ENCODE assay signal across 22 cellular contexts in genomic region chrX:20756585-20756984, GRCh38.
DNase-seq lines count a peak whose midpoint lies in the region; ATAC-seq and TF ChIP-seq lines count a peak whose summit lies in the region.
"Had no signal": no experiment of that assay in that cellular context is flagged by ENCODE, and none has a peak within 500 bp of the region (broad histone marks: within the 10 kb centered on the region; RNA-seq: fewer than 3 reads in every experiment).

No MANE protein-coding gene starts in this region.

- H3K79me2 ChIP-seq in MM.1S (ENCODE audit: low read length) = no peaks in the 10 kb centered on the region

- no peaks in the 10 kb centered on the region for H4K20me1 ChIP-seq in MM.1S (ENCODE audit: insufficient read depth, low read length)
- H4K20me1 ChIP-seq: BLaER1 had no signal

- DNase-seq in MM.1S (no peak), left lung (no peak), upper lobe of right lung (peak; percentile 59), posterior vena cava (ENCODE audit: low spot score) (no peak), SW480 (ENCODE audit: low spot score) (no peak)
- DNase-seq: 8988T; ACHN; BE2C; C1 segment of cervical spinal cord; CD4-positive, alpha-beta memory T cell; CD4-positive, CD25-positive, alpha-beta regulatory T cell; CD8-positive, alpha-beta memory T cell; COR-L47; DMS 273 treated with DMSO at 0.1 percent for 48 hours; DMS153; DMS53; DMS79; DND-41; EL; GDM1 had no signal

- intact Hi-C loops in left lung (cut with DNase I) (no loop called here), upper lobe of right lung (cut with DNase I) (no loop called here), posterior vena cava (cut with DNase I) (no loop called here)

- H3K4me3 ChIP-seq in MM.1S (ENCODE audit: low read length) (no peak overlapping the region), left lung (no peak overlapping the region), upper lobe of right lung (no peak overlapping the region)
- H3K4me3 ChIP-seq: BLaER1, GM12878 had no signal

- peak; percentile 78 for ATAC-seq in left lung
- peak; percentile 68 for ATAC-seq in upper lobe of right lung
- ATAC-seq: GM12878 had no signal

- H3K4me2 ChIP-seq in MM.1S (ENCODE audit: low read depth, low read length) = no peak overlapping the region
- H3K4me2 ChIP-seq: BLaER1 had no signal

- H3K9me2 ChIP-seq in MM.1S (replicated peaks; ENCODE audit: insufficient read depth, low read length) = no peaks in the 10 kb centered on the region

- H3K4me1 ChIP-seq in MM.1S (ENCODE audit: low read length) (no peaks in the 10 kb centered on the region), left lung (no peaks in the 10 kb centered on the region), upper lobe of right lung (no peaks in the 10 kb centered on the region)
- H3K4me1 ChIP-seq: BE2C, BLaER1 had no signal

- H3K36me3 ChIP-seq in MM.1S (replicated peaks; ENCODE audit: insufficient read depth, low read length) = no peaks in the 10 kb centered on the region
- no peaks in the 10 kb centered on the region for H3K36me3 ChIP-seq in left lung
- H3K36me3 ChIP-seq in upper lobe of right lung = no peaks in the 10 kb centered on the region
- H3K36me3 ChIP-seq: BE2C, BLaER1 had no signal

- no peaks in the 10 kb centered on the region for H3F3A ChIP-seq in MM.1S (ENCODE audit: insufficient read depth, low read length)

- 0 out of 2 replicates have a peak overlapping the region, but pooled peaks have one; percentile 31 for H2AFZ ChIP-seq in MM.1S (ENCODE audit: low read length)

- H3K27ac ChIP-seq in MM.1S (ENCODE audit: low read length) = no peak overlapping the region
- no peak overlapping the region for H3K27ac ChIP-seq in left lung
- no peak overlapping the region for H3K27ac ChIP-seq in upper lobe of right lung
- H3K27ac ChIP-seq: BLaER1 had no signal

- H3K27me3 ChIP-seq in MM.1S (replicated peaks; ENCODE audit: insufficient read depth, low read length) (no peaks in the 10 kb centered on the region), left lung (no peaks in the 10 kb centered on the region), upper lobe of right lung (no peaks in the 10 kb centered on the region)
- H3K27me3 ChIP-seq: BE2C, BLaER1 had no signal

- H3K9ac ChIP-seq in MM.1S (ENCODE audit: low read length) = no peak overlapping the region
- H3K9ac ChIP-seq: BLaER1 had no signal

- no peak for TF ChIP-seq CTCF in MM.1S (IDR thresholded peaks at IDR 0.05; ENCODE audit: low read length)
- TF ChIP-seq CTCF in left lung (IDR thresholded peaks at IDR 0.05) = no peak
- TF ChIP-seq CTCF in upper lobe of right lung (IDR thresholded peaks at IDR 0.05) = no peak

- no peaks in the 10 kb centered on the region for H3K9me3 ChIP-seq in MM.1S (replicated peaks; ENCODE audit: insufficient read depth, low read length)
- H3K9me3 ChIP-seq in left lung = no peaks in the 10 kb centered on the region
- no peaks in the 10 kb centered on the region for H3K9me3 ChIP-seq in upper lobe of right lung
- H3K9me3 ChIP-seq: BE2C, BLaER1 had no signal
